ENCODE assay signal across 9 cellular contexts in the genomic region with DNA sequence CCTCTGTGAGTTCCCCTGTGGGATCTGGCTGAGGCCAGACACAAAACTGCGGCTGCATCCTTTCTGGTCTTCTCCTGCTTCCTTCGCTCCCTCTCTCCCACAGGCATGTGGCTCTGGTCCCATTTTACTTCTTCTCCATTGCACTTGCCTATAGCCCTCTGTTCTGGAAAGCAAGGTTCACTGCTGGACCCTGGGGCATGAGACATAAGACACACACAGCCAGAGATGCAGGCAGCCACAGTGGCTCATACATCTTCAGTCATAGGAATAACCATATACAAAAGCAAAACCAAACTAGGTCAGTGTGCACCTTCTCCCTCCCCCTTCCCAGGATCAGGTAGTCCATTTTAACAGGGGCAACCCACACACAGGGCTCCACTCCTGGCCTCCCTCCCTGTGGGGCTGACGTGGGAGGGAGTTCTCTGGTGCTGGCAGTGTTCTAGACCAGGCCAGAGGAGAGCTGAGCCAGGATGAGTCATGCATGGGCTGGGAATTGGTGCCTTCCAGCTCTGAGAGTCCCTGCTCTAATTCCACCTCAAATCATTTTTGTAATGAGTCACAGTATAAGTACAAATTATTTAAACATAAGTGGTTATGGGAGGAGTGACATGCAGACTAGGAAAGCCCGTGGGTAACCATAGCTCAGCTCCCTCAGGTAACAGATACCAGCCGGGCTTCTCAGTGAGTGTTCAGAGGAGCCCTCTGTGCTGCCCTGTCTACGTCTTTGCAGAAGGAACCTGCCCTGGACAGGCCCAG. TPM values are rescaled to one million over a fixed set of nuclear protein-coding genes. Genes with fewer than 3 reads are reported as not detected.
DNase-seq lines count a peak whose midpoint lies in the region; ATAC-seq and TF ChIP-seq lines count a peak whose summit lies in the region.
"Had no signal": no experiment of that assay in that cellular context is flagged by ENCODE, and none has a peak within 500 bp of the region (broad histone marks: within the 10 kb centered on the region; RNA-seq: fewer than 3 reads in every experiment).

No MANE protein-coding gene starts in this region.

- POLR2A ChIA-PET in HCT116 (lab: Charles Lee), result no interaction called here

- H3K36me3 ChIP-seq in ACC112 (ENCODE audit: insufficient read depth, low read length), result no peaks in the 10 kb centered on the region
- no peaks in the 10 kb centered on the region for H3K36me3 ChIP-seq in HCT116 (ENCODE audit: control insufficient read depth in 1 of 2, insufficient read depth in 2 of 2, low read length in 2 of 2)

- H3K79me2 ChIP-seq in ACC112 (ENCODE audit: control insufficient read depth, insufficient read depth, low read length, unreplicated experiment) (no peaks in the 10 kb centered on the region), HCT116 (ENCODE audit: insufficient read depth, low read length) (no peaks in the 10 kb centered on the region)

- no TSS peak for BruUV-seq in HCT116 (replicated peaks; lab: Mats Ljungman, UMichigan)

- no peak overlapping the region for H3K9ac ChIP-seq in HCT116 (ENCODE audit: low read length)

- H2AFZ ChIP-seq in ACC112 (ENCODE audit: low read length, unreplicated experiment) (peak overlapping the region; percentile 30), HCT116 (ENCODE audit: low read depth, low read length, poor library complexity, severe bottlenecking) (no peak overlapping the region)

- ATAC-seq in HCT116 (peak; percentile 46; the same call in 1 of the 2 replicates), natural killer cell (no peak), HG02759 (IDR thresholded peaks at IDR 0.05; ENCODE audit: unreplicated experiment) (no peak)
- ATAC-seq: activated CD8-positive, alpha-beta memory T cell treated with anti-CD3 and anti-CD28 coated beads, Interleukin-2, amount 10 ng/mL, durations not matched to agents 7 days and 5 days had no signal

- TF ChIP-seq CTCF in HCT116 (IDR thresholded peaks at IDR 0.05 in 2 of 3, conservative IDR thresholded peaks at IDR 0.05 in 1 of 3; ENCODE audit: borderline replicate concordance in 1 of 3, insufficient read depth in 1 of 3, low read depth in 2 of 3, low read length in 2 of 3) (no peak), choroid plexus epithelial cell (conservative IDR thresholded peaks at IDR 0.05; ENCODE audit: low read depth, low read length) (no peak), natural killer cell (IDR thresholded peaks at IDR 0.05) (no peak)

- H3K4me1 ChIP-seq in ACC112 (ENCODE audit: control insufficient read depth, insufficient read depth, low read length, unreplicated experiment), result peaks cover 14% of the 10 kb centered on the region
- H3K4me1 ChIP-seq in HCT116 (ENCODE audit: control insufficient read depth in 1 of 2, insufficient read depth in 2 of 2, low read length in 2 of 2), result peaks cover 0 to 5% of the 10 kb centered on the region in 2 experiments; a peak in 2 of 4 replicates

- intact Hi-C loops in HCT116 (cut with micrococcal nuclease) (no loop called here), natural killer cell (cut with micrococcal nuclease) (no loop called here)

- H3K27me3 ChIP-seq in ACC112 (ENCODE audit: insufficient read depth, low read length) (no peaks in the 10 kb centered on the region), HCT116 (ENCODE audit: insufficient read depth, low read length) (no peaks in the 10 kb centered on the region)

- H3K4me2 ChIP-seq in HCT116 (ENCODE audit: low read length), result no peak overlapping the region

- no peak overlapping the region for H3K27ac Mint-ChIP-seq in natural killer cell
- H3K27ac Mint-ChIP-seq: activated CD8-positive, alpha-beta memory T cell treated with anti-CD3 and anti-CD28 coated beads, Interleukin-2, amount 10 ng/mL, durations not matched to agents 7 days and 5 days had no signal

- TF ChIP-seq POLR2A in HCT116 (IDR thresholded peaks at IDR 0.05; ENCODE audit: borderline replicate concordance, extremely low read depth, insufficient read depth, insufficient read length), result no peak

- RAD21 ChIA-PET in HCT116 (lab: Charles Lee; ENCODE audit: low non-redundant PET in 1 of 2, low total read pairs in 2 of 2, uncharacterized antibody in 2 of 2, unreplicated experiment in 2 of 2), result no interaction called here

- CTCF ChIA-PET in HCT116 (lab: Charles Lee), result no interaction called here

- peaks cover 0 to 5% of the 10 kb centered on the region in 2 donors for H3K27me3 Mint-ChIP-seq in natural killer cell (ENCODE audit: low read depth in 2 of 2)
- H3K27me3 Mint-ChIP-seq: activated CD8-positive, alpha-beta memory T cell treated with anti-CD3 and anti-CD28 coated beads, Interleukin-2, amount 10 ng/mL, durations not matched to agents 7 days and 5 days had no signal

- TF ChIP-seq RAD21 in HCT116 (IDR thresholded peaks at IDR 0.05; ENCODE audit: low read depth), result no peak

- no peak overlapping the region for H3K4me3 ChIP-seq in ACC112 (ENCODE audit: low read depth, low read length)
- no peak overlapping the region for H3K4me3 ChIP-seq in HCT116 (replicated peaks in 1 of 2; ENCODE audit: low read depth in 1 of 2, low read length in 2 of 2)
- H3K4me3 ChIP-seq in choroid plexus epithelial cell (ENCODE audit: low read depth, low read length), result no peak overlapping the region

- H4K20me1 ChIP-seq in HCT116 (ENCODE audit: insufficient read depth), result no peaks in the 10 kb centered on the region

- no peak overlapping the region; the same call in 1 of the 2 replicates for H3K27ac ChIP-seq in ACC112 (ENCODE audit: low read depth, low read length)
- no peak overlapping the region for H3K27ac ChIP-seq in HCT116 (ENCODE audit: low read depth, low read length)

- H3K4me3 Mint-ChIP-seq in natural killer cell, result no peak overlapping the region
- H3K4me3 Mint-ChIP-seq: activated CD8-positive, alpha-beta memory T cell treated with anti-CD3 and anti-CD28 coated beads, Interleukin-2, amount 10 ng/mL, durations not matched to agents 7 days and 5 days had no signal

- no peak for DNase-seq in HCT116 (ENCODE audit: low read depth, low spot score)
- DNase-seq in choroid plexus epithelial cell (ENCODE audit: low read depth), result peak; percentile 86
- peak; percentile 59 for DNase-seq in middle frontal gyrus (ENCODE audit: extremely low spot score, low spot score)
- no peak for DNase-seq in natural killer cell
- no peak for DNase-seq in T-helper 9 cell
- no peak for DNase-seq in NCI-H128 (lab: John Stamatoyannopoulos, UW; ENCODE audit: unreplicated experiment)
- DNase-seq: activated CD8-positive, alpha-beta memory T cell treated with anti-CD3 and anti-CD28 coated beads, Interleukin-2, amount 10 ng/mL, durations not matched to agents 7 days and 5 days had no signal

- H3K36me3 Mint-ChIP-seq in natural killer cell, result no peaks in the 10 kb centered on the region
- H3K36me3 Mint-ChIP-seq: activated CD8-positive, alpha-beta memory T cell treated with anti-CD3 and anti-CD28 coated beads, Interleukin-2, amount 10 ng/mL, durations not matched to agents 7 days and 5 days had no signal

- no peaks in the 10 kb centered on the region for H3K9me3 ChIP-seq in HCT116 (ENCODE audit: control insufficient read depth in 1 of 2, insufficient read depth in 1 of 2, low read depth in 1 of 2, low read length in 2 of 2)

- no peaks in the 10 kb centered on the region for H3K9me2 ChIP-seq in HCT116 (ENCODE audit: insufficient read depth)

- peaks cover 19% of the 10 kb centered on the region in 2 donors for H3K4me1 Mint-ChIP-seq in natural killer cell
- H3K4me1 Mint-ChIP-seq: activated CD8-positive, alpha-beta memory T cell treated with anti-CD3 and anti-CD28 coated beads, Interleukin-2, amount 10 ng/mL, durations not matched to agents 7 days and 5 days had no signal

- no peaks in the 10 kb centered on the region for H3K9me3 Mint-ChIP-seq in natural killer cell

TF ChIP-seq in HCT116, 20 proteins besides CTCF, POLR2A, EP300 and RAD21:
- TF ChIP-seq EZH2 (IDR thresholded peaks at IDR 0.05) (no peak), CBX3 (IDR thresholded peaks at IDR 0.05; ENCODE audit: low read depth) (no peak), ZNF274 (IDR thresholded peaks at IDR 0.05; ENCODE audit: low read depth, low read length) (no peak), FOSL1 (IDR thresholded peaks at IDR 0.05; ENCODE audit: low read depth) (no peak), CEBPB (IDR thresholded peaks at IDR 0.05; ENCODE audit: low read depth) (no peak)

RNA-seq across cellular contexts. Expression of a gene that starts 58.0 kb away (rescaled TPM):
- not detected for total RNA-seq in HCT116 (2021; ENCODE audit: unreplicated experiment)
- not detected in 2 replicates for polyA plus RNA-seq in HCT116 (2012)
- not detected for total RNA-seq in natural killer cell
- total RNA-seq: activated CD8-positive, alpha-beta memory T cell treated with anti-CD3 and anti-CD28 coated beads, Interleukin-2, amount 10 ng/mL, durations not matched to agents 7 days and 5 days had no signal

Comparison
In these comparisons a context has a peak if more than half of its experiments do, and no peak if none do; other contexts are left out.
1. DNase-seq: peak in choroid plexus epithelial cell (single experiment) and middle frontal gyrus (single experiment); none in HCT116 (single experiment), natural killer cell (single experiment), T-helper 9 cell (single experiment) and NCI-H128 (single experiment).